Comparison of ENCODE assay signal across 24 cellular contexts in the genomic region with DNA sequence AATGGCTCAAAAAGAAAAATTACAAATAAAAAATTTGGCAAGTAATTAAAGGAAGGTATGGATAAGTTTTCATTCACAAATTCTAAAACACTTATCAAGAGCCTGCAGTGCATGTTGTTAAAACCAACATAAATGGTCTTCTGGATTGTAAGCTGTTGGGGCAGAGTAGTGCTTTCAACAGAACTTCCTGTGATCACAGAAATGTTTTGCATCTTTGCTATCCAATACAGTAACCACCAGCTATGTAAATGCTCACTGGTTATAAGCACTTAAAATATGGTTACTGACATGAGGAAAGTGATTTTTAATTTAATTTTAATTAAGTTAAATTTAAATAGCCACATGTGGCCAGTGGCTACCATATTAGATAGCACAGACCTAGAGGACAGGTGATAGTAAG.
DNase-seq lines count a peak whose midpoint lies in the region; ATAC-seq and TF ChIP-seq lines count a peak whose summit lies in the region.
"Had no signal": no experiment of that assay in that cellular context is flagged by ENCODE, and none has a peak within 500 bp of the region (broad histone marks: within the 10 kb centered on the region; RNA-seq: fewer than 3 reads in every experiment).

No MANE protein-coding gene starts in this region.

- H3K79me2 ChIP-seq in Karpas-422 (ENCODE audit: low read length), result no peaks in the 10 kb centered on the region
- no peaks in the 10 kb centered on the region for H3K79me2 ChIP-seq in OCI-LY7 (ENCODE audit: insufficient read depth, low read depth, low read length)

- no peak for TF ChIP-seq CTCF in OCI-LY7 (conservative IDR thresholded peaks at IDR 0.05; ENCODE audit: low read length)

- CTCF ChIA-PET in OCI-LY7 (lab: Charles Lee; ENCODE audit: unreplicated experiment), result no interaction called here

- H3K9ac ChIP-seq in Karpas-422 (ENCODE audit: low read length), result no peak overlapping the region
- H3K9ac ChIP-seq: BLaER1 treated with 17β-estradiol and CSF1 and Interleukin-3, amounts not matched to agents 10 nM and 100 nM had no signal

- no peaks in the 10 kb centered on the region for H3K27me3 ChIP-seq in Karpas-422 (ENCODE audit: low read length)
- H3K27me3 ChIP-seq: BE2C; BLaER1 treated with 17β-estradiol and CSF1 and Interleukin-3, amounts not matched to agents 10 nM and 100 nM had no signal

- H3K27ac ChIP-seq in Karpas-422 (ENCODE audit: low read length) (no peak overlapping the region), OCI-LY7 (ENCODE audit: low read depth, low read length, poor library complexity, severe bottlenecking) (no peak overlapping the region)
- H3K27ac ChIP-seq: A549; BLaER1 treated with 17β-estradiol and CSF1 and Interleukin-3, amounts not matched to agents 10 nM and 100 nM had no signal

- ATAC-seq in GM18867 (IDR thresholded peaks at IDR 0.05; ENCODE audit: unreplicated experiment) (peak; percentile 45), HG02610 (IDR thresholded peaks at IDR 0.05; ENCODE audit: unreplicated experiment) (peak; percentile 40), HG02588 (IDR thresholded peaks at IDR 0.05; ENCODE audit: unreplicated experiment) (no peak)
- ATAC-seq: A549, GM12878, GM23338 had no signal

- POLR2A ChIA-PET in OCI-LY7 (lab: Charles Lee), result no interaction called here

- H3K36me3 ChIP-seq in Karpas-422 (ENCODE audit: insufficient read depth, low read length), result no peaks in the 10 kb centered on the region
- H3K36me3 ChIP-seq in OCI-LY7 (ENCODE audit: insufficient read depth, low read length), result no peaks in the 10 kb centered on the region
- H3K36me3 ChIP-seq: BE2C, HAP-1 had no signal

- H3K9me3 ChIP-seq in Karpas-422 (ENCODE audit: low read length) (no peaks in the 10 kb centered on the region), OCI-LY7 (ENCODE audit: low read length) (no peaks in the 10 kb centered on the region)
- H3K9me3 ChIP-seq: A549; BE2C; BLaER1 treated with 17β-estradiol and CSF1 and Interleukin-3, amounts not matched to agents 10 nM and 100 nM; HAP-1 had no signal

- DNase-seq in Karpas-422 (peak; percentile 54), OCI-LY7 (ENCODE audit: low spot score) (peak; percentile 15), NCI-H82 (lab: John Stamatoyannopoulos, UW) (no peak), NCI-H1417 treated with DMSO at 0.1 percent for 48 hours (lab: John Stamatoyannopoulos, UW) (no peak), kidney tubule cell (ENCODE audit: low spot score) (no peak)
- DNase-seq: 8988T; ACHN; AML-193; BE2C; CD4-positive, alpha-beta T cell; CD8-positive, alpha-beta memory T cell; DMS 273 treated with DMSO at 0.1 percent for 48 hours; DMS79; EL; GDM1; HFFc6 had no signal

- H2AFZ ChIP-seq in Karpas-422 (ENCODE audit: low read length), result no peak overlapping the region
- H2AFZ ChIP-seq in OCI-LY7 (ENCODE audit: low read length), result no peak overlapping the region
- H2AFZ ChIP-seq: GM23338 had no signal

- BruUV-seq in OCI-LY7 (replicated peaks; lab: Mats Ljungman, UMichigan), result no TSS peak

- H4K20me1 ChIP-seq in Karpas-422 (ENCODE audit: insufficient read depth, low read depth, low read length) (no peaks in the 10 kb centered on the region), OCI-LY7 (ENCODE audit: insufficient read depth, low read length) (no peaks in the 10 kb centered on the region)
- H4K20me1 ChIP-seq: BLaER1 treated with 17β-estradiol and CSF1 and Interleukin-3, amounts not matched to agents 10 nM and 100 nM had no signal

- H3K4me2 ChIP-seq in Karpas-422 (ENCODE audit: low read depth, low read length, poor library complexity, severe bottlenecking) (no peak overlapping the region), OCI-LY7 (ENCODE audit: low read length) (no peak overlapping the region)
- H3K4me2 ChIP-seq: A549; BLaER1 treated with 17β-estradiol and CSF1 and Interleukin-3, amounts not matched to agents 10 nM and 100 nM; GM23338 had no signal

- H3K4me3 ChIP-seq in Karpas-422 (ENCODE audit: low read length), result no peak overlapping the region
- H3K4me3 ChIP-seq in OCI-LY7 (ENCODE audit: low read depth, low read length, poor library complexity, severe bottlenecking), result no peak overlapping the region
- H3K4me3 ChIP-seq: A549; BLaER1 treated with 17β-estradiol and CSF1 and Interleukin-3, amounts not matched to agents 10 nM and 100 nM; GM12878; GM23338; HAP-1 had no signal

- H3K4me1 ChIP-seq in Karpas-422 (ENCODE audit: low read length), result peaks cover 9% of the 10 kb centered on the region
- H3K4me1 ChIP-seq in OCI-LY7 (ENCODE audit: insufficient read depth, low read length, poor library complexity, severe bottlenecking), result peaks cover 7% of the 10 kb centered on the region
- H3K4me1 ChIP-seq: A549; BE2C; BLaER1 treated with 17β-estradiol and CSF1 and Interleukin-3, amounts not matched to agents 10 nM and 100 nM; HAP-1 had no signal

- intact Hi-C loops in OCI-LY7 (cut with micrococcal nuclease; ENCODE audit: unreplicated experiment), result no loop called here

- H3K9me2 ChIP-seq in Karpas-422 (replicated peaks; ENCODE audit: insufficient read depth, low read length) (no peaks in the 10 kb centered on the region), OCI-LY7 (ENCODE audit: insufficient read depth, low read length) (no peaks in the 10 kb centered on the region)

Comparison
In these comparisons a context has a peak if more than half of its experiments do, and no peak if none do; other contexts are left out.
1. DNase-seq: peak in Karpas-422 (single experiment) and OCI-LY7 (single experiment); none in NCI-H82 (single experiment), NCI-H1417 treated with DMSO at 0.1 percent for 48 hours (single experiment) and kidney tubule cell (single experiment).